In the genomic region with DNA sequence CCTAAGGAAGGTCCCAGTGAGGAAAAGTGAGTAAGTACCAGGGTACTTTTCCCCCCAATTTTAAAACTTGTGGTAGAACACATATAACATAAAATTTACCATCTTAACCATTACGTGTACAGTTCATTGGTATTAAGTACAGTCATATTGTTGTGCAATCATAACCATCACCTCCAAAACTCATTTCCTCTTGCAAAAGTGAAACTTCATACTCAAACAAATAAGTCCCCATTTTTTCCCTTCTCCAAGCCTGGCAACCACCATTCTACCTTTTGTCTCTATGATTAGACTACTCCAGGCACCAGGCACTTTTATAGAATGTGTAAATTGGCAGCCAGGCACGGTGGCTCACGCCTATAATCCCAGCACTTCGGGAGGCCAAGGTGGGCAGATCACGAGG, we compare ENCODE assay signal across 1 cellular context.
TF ChIP-seq lines count a peak whose summit lies in the region.

No MANE protein-coding gene starts in this region.

TF ChIP-seq in GM12878, 131 proteins besides CTCF, POLR2A, EP300 and RAD21:
- TF ChIP-seq HDAC2 (IDR thresholded peaks at IDR 0.05) = 0 out of 2 replicates have a peak, but pooled peaks have one; percentile 31
- TF ChIP-seq, protein P1, sequence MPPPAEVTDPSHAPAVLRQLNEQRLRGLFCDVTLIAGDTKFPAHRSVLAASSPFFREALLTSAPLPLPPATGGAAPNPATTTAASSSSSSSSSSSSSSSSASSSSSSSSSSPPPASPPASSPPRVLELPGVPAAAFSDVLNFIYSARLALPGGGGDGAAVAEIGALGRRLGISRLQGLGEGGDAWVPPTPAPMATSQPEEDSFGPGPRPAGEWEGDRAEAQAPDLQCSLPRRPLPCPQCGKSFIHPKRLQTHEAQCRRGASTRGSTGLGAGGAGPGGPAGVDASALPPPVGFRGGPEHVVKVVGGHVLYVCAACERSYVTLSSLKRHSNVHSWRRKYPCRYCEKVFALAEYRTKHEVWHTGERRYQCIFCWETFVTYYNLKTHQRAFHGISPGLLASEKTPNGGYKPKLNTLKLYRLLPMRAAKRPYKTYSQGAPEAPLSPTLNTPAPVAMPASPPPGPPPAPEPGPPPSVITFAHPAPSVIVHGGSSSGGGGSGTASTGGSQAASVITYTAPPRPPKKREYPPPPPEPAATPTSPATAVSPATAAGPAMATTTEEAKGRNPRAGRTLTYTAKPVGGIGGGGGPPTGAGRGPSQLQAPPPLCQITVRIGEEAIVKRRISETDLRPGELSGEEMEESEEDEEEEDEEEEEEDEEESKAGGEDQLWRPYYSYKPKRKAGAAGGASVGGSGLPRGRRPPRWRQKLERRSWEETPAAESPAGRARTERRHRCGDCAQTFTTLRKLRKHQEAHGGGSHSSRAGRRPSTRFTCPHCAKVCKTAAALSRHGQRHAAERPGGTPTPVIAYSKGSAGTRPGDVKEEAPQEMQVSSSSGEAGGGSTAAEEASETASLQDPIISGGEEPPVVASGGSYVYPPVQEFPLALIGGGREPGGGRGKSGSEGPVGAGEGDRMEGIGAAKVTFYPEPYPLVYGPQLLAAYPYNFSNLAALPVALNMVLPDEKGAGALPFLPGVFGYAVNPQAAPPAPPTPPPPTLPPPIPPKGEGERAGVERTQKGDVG (CRISPR knock-in tag; IDR thresholded peaks at IDR 0.05) = no peak
- TF ChIP-seq JUNB (IDR thresholded peaks at IDR 0.05) = peak; percentile 26; the same call in 1 of the 2 replicates
- TF ChIP-seq CEBPB (IDR thresholded peaks at IDR 0.05; ENCODE audit: borderline replicate concordance in 1 of 2, low read depth in 2 of 2, low read length in 2 of 2) = peak in 1 of 2 experiments; percentile 82; a peak in 2 of 4 replicates
- TF ChIP-seq SMAD5 (IDR thresholded peaks at IDR 0.05; ENCODE audit: low read depth) = no peak
- no peak for TF ChIP-seq HCFC1 (IDR thresholded peaks at IDR 0.05; ENCODE audit: low read length)
- TF ChIP-seq TAF1 (IDR thresholded peaks at IDR 0.05; ENCODE audit: borderline replicate concordance, low read depth, low read length) = no peak
- no peak for TF ChIP-seq MTA3 (IDR thresholded peaks at IDR 0.05; ENCODE audit: borderline replicate concordance, low read length)
- TF ChIP-seq MTA2 (IDR thresholded peaks at IDR 0.05; ENCODE audit: low read depth) = no peak
- no peak for TF ChIP-seq SMARCA5 (IDR thresholded peaks at IDR 0.05)
- TF ChIP-seq RBBP5 (conservative IDR thresholded peaks at IDR 0.05) = no peak
- no peak for TF ChIP-seq RCOR1 (conservative IDR thresholded peaks at IDR 0.05; ENCODE audit: low read depth, low read length)
- 0 out of 2 replicates have a peak, but pooled peaks have one; percentile 45 for TF ChIP-seq NFIC (IDR thresholded peaks at IDR 0.05; ENCODE audit: low read depth, low read length)
- TF ChIP-seq SIX5 (IDR thresholded peaks at IDR 0.05; ENCODE audit: low read depth, low read length, severe bottlenecking) = no peak
- 0 out of 2 replicates have a peak, but pooled peaks have one; percentile 9 for TF ChIP-seq IKZF1 (conservative IDR thresholded peaks at IDR 0.05)
- TF ChIP-seq EZH2 (IDR thresholded peaks at IDR 0.05; ENCODE audit: borderline replicate concordance, control insufficient read depth, low read depth, low read length) = no peak
